Comparison of ENCODE assay signal across 10 cellular contexts in the genomic region with DNA sequence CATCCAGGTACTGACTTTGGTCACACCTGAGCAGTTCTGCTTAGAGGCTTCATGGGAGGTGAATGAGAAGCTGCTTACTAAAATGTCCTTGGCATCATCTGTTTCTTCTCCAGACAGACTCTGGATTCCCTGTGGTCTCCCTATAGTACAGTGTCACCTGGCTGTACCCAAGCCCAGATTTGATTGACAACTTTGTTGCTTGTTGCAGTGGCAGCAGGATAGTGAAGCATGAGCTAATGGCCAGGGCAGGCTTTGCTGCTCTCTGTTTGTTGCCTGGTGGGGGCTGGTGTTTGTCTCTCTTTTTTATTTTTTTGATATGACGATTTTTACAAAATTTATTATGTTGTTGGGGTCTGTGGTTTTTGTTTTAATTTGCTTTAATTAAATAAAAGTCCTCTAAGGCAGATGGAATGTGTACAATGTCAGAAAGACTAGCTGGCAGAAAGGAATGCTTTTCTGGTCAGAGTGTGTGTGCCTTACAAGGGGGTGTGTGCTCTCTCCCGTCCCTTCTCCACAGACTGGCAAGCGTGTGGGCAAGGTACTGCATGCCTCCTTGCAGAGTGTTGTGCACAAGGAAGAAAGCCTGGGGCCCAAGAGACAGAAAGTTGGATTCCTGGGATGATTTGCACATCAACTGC. TPM values are rescaled to one million over a fixed set of nuclear protein-coding genes. Genes with fewer than 3 reads are reported as not detected.
DNase-seq lines count a peak whose midpoint lies in the region; ATAC-seq and TF ChIP-seq lines count a peak whose summit lies in the region.
"Had no signal": no experiment of that assay in that cellular context is flagged by ENCODE, and none has a peak within 500 bp of the region (broad histone marks: within the 10 kb centered on the region; RNA-seq: fewer than 3 reads in every experiment).

No MANE protein-coding gene starts in this region.

- ATAC-seq in GM21390 (IDR thresholded peaks at IDR 0.05; ENCODE audit: unreplicated experiment): no peak
- no peak for ATAC-seq in omental fat pad (ENCODE audit: low FRiP score)

- peaks cover 14 to 41% (median 23%) of the 10 kb centered on the region in 10 experiments for H3K4me1 ChIP-seq in BLaER1 treated with 17β-estradiol and CSF1 and Interleukin-3, amounts not matched to agents 10 nM and 100 nM
- peaks cover 50% of the 10 kb centered on the region for H3K4me1 ChIP-seq in SJSA1 (replicated peaks)
- H3K4me1 ChIP-seq in trophoblast cell (ENCODE audit: control insufficient read depth in 1 of 2, insufficient read depth in 2 of 2, low read length in 2 of 2): peaks cover 14 to 20% of the 10 kb centered on the region in 2 experiments

- H4K20me1 ChIP-seq in BLaER1 treated with 17β-estradiol and CSF1 and Interleukin-3, amounts not matched to agents 10 nM and 100 nM: no peaks in the 10 kb centered on the region

- no peak for TF ChIP-seq CTCF in fibroblast of mammary gland (conservative IDR thresholded peaks at IDR 0.05; ENCODE audit: control insufficient read depth, insufficient read depth, low read depth, low read length)
- TF ChIP-seq CTCF in omental fat pad (IDR thresholded peaks at IDR 0.05): no peak
- TF ChIP-seq CTCF in GM10266 (IDR thresholded peaks at IDR 0.05; ENCODE audit: control insufficient read depth, insufficient read depth, low read depth, missing control alignments): no peak

- peaks cover 1% of the 10 kb centered on the region for H3K79me2 ChIP-seq in trophoblast cell (ENCODE audit: control insufficient read depth, insufficient read depth, low read length, poor library complexity)

- DNase-seq in SJSA1 (ENCODE audit: low read depth in 1 of 2, low spot score in 2 of 2): peak; percentile 90 to 91
- peak; percentile 69 for DNase-seq in fibroblast of mammary gland (ENCODE audit: low read depth)
- peak in 1 of 2 donors; percentile 38 for DNase-seq in trophoblast cell
- no peak for DNase-seq in omental fat pad (ENCODE audit: low spot score)
- no peak for DNase-seq in GM10266 (ENCODE audit: extremely low spot score)
- DNase-seq in stimulated activated CD8-positive, alpha-beta memory T cell treated with anti-CD3 and anti-CD28 coated beads, Interleukin-4, amount 100 ng/mL, for 48 hours: no peak
- DNase-seq: activated B cell treated with CpG ODN at 0.5 μM for 24 hours, NCI-H524 had no signal

- H3K14ac ChIP-seq in trophoblast cell (ENCODE audit: low read length): no peak overlapping the region

- H4K12ac ChIP-seq in trophoblast cell (ENCODE audit: low read depth, low read length): no peak overlapping the region

- H3K23ac ChIP-seq in trophoblast cell (ENCODE audit: low read length): no peak overlapping the region

- no peak overlapping the region for H2AFZ ChIP-seq in trophoblast cell (ENCODE audit: insufficient read depth, low read length, poor library complexity)

- no peaks in the 10 kb centered on the region for H3K79me1 ChIP-seq in trophoblast cell (ENCODE audit: low read length)

- no peak overlapping the region for H2BK5ac ChIP-seq in trophoblast cell (ENCODE audit: low read depth, low read length, poor library complexity)

- no peak overlapping the region for H2BK120ac ChIP-seq in trophoblast cell (ENCODE audit: insufficient read depth, low read length, poor library complexity)

- peak overlapping the region in 7 of 11 experiments; percentile 35 to 83 (median 73); a peak in 11 of 22 replicates for H3K27ac ChIP-seq in BLaER1 treated with 17β-estradiol and CSF1 and Interleukin-3, amounts not matched to agents 10 nM and 100 nM
- peak overlapping the region; percentile 99 for H3K27ac ChIP-seq in SJSA1
- H3K27ac ChIP-seq in trophoblast cell (ENCODE audit: low read depth, low read length): peak overlapping the region; percentile 36

- no CpG with 5 or more reads among the region's 3 CpGs for WGBS in trophoblast cell (ENCODE audit: extremely low coverage, insufficient coverage, insufficient read length)

- no peak overlapping the region for H2BK12ac ChIP-seq in trophoblast cell (ENCODE audit: low read length)

- no peak overlapping the region for H2AK5ac ChIP-seq in trophoblast cell (ENCODE audit: low read length)

- no peak overlapping the region for H3K18ac ChIP-seq in trophoblast cell (ENCODE audit: low read length)

- H3K9me3 ChIP-seq in BLaER1 treated with 17β-estradiol and CSF1 and Interleukin-3, amounts not matched to agents 10 nM and 100 nM (replicated peaks in 1 of 11): no peaks in the 10 kb centered on the region; a peak in 1 of 22 replicates
- H3K9me3 ChIP-seq in SJSA1 (replicated peaks): no peaks in the 10 kb centered on the region
- H3K9me3 ChIP-seq in trophoblast cell (ENCODE audit: insufficient read depth, low read depth, low read length): peaks cover 2% of the 10 kb centered on the region

- no peak overlapping the region for H4K91ac ChIP-seq in trophoblast cell (ENCODE audit: low read depth, low read length)

- H3K36me3 ChIP-seq in BLaER1 treated with 17β-estradiol and CSF1 and Interleukin-3, amounts not matched to agents 10 nM and 100 nM: peaks cover 47 to 95% (median 88%) of the 10 kb centered on the region in 11 experiments
- H3K36me3 ChIP-seq in SJSA1: peaks cover 20% of the 10 kb centered on the region
- peaks cover 9 to 23% of the 10 kb centered on the region in 2 experiments for H3K36me3 ChIP-seq in trophoblast cell (ENCODE audit: control insufficient read depth in 1 of 2, insufficient read depth in 2 of 2, low read length in 2 of 2)

- no peak overlapping the region for H3K4me3 ChIP-seq in BLaER1 treated with 17β-estradiol and CSF1 and Interleukin-3, amounts not matched to agents 10 nM and 100 nM
- H3K4me3 ChIP-seq in SJSA1 (no peak overlapping the region), fibroblast of mammary gland (ENCODE audit: control insufficient read depth, low read depth, low read length) (no peak overlapping the region), trophoblast cell (ENCODE audit: low read depth, low read length) (no peak overlapping the region)

- H4K8ac ChIP-seq in trophoblast cell (ENCODE audit: low read depth, low read length): no peak overlapping the region

- H3K4ac ChIP-seq in trophoblast cell (ENCODE audit: low read depth, low read length): no peak overlapping the region

- H3K27me3 ChIP-seq in BLaER1 treated with 17β-estradiol and CSF1 and Interleukin-3, amounts not matched to agents 10 nM and 100 nM: no peaks in the 10 kb centered on the region
- H3K27me3 ChIP-seq in SJSA1 (replicated peaks): no peaks in the 10 kb centered on the region
- no peaks in the 10 kb centered on the region for H3K27me3 ChIP-seq in trophoblast cell (ENCODE audit: insufficient read depth, low read length)

- H3K9ac ChIP-seq in BLaER1 treated with 17β-estradiol and CSF1 and Interleukin-3, amounts not matched to agents 10 nM and 100 nM: peak overlapping the region in 3 of 11 experiments; percentile 57 to 69 (median 67); a peak in 4 of 22 replicates
- H3K9ac ChIP-seq in trophoblast cell (ENCODE audit: low read length): no peak overlapping the region

- peak overlapping the region in 8 of 11 experiments; percentile 38 to 95 (median 64); a peak in 12 of 22 replicates for H3K4me2 ChIP-seq in BLaER1 treated with 17β-estradiol and CSF1 and Interleukin-3, amounts not matched to agents 10 nM and 100 nM
- no peak overlapping the region for H3K4me2 ChIP-seq in trophoblast cell (ENCODE audit: low read length)

RNA-seq across cellular contexts. Expression of a gene that starts 15.3 kb away (rescaled TPM):
- total RNA-seq in SJSA1 (2014; rRNA removed; shearing (Covaris generic)): 4.4 and 11.6 TPM in 2 replicates
- 0.14 and 0.29 TPM in 2 replicates for polyA plus RNA-seq in trophoblast cell (2013)
- total RNA-seq in omental fat pad: 100 to 1,000 TPM in 3 of 4 donors, 10 to 100 TPM in 1; 58.9 to 297 (median 125) TPM
- total RNA-seq: activated B cell treated with CpG ODN at 0.5 μM for 24 hours had no signal

RNA-seq across cellular contexts. Expression of a gene that starts 34.8 kb away (rescaled TPM):
- total RNA-seq in SJSA1 (2014; rRNA removed; shearing (Covaris generic)): 52.2 and 92.5 TPM in 2 replicates
- polyA plus RNA-seq in trophoblast cell (2013): 25.4 and 26.2 TPM in 2 replicates
- 10 to 100 TPM; 31.7 to 47.7 (median 39.0) TPM for total RNA-seq in omental fat pad

RNA-seq across cellular contexts. Expression of a gene that starts 34.9 kb away (rescaled TPM):
- total RNA-seq in SJSA1 (2014; rRNA removed; shearing (Covaris generic)): 48.8 and 55.3 TPM in 2 replicates
- 50.9 and 51.5 TPM in 2 replicates for polyA plus RNA-seq in trophoblast cell (2013)
- 10 to 100 TPM; 72.0 to 99.8 (median 80.1) TPM for total RNA-seq in omental fat pad

Comparison
In these comparisons a context has a peak if more than half of its experiments do, and no peak if none do; other contexts are left out.
1. H3K27ac ChIP-seq: peak in every context shown above with its lines; median percentile 99 in SJSA1; 73 in BLaER1 treated with 17β-estradiol and CSF1 and Interleukin-3, amounts not matched to agents 10 nM and 100 nM; 36 in trophoblast cell.
2. DNase-seq: peak in SJSA1 (2 of 2) and fibroblast of mammary gland (single experiment); none in omental fat pad (single experiment), GM10266 (single experiment) and stimulated activated CD8-positive, alpha-beta memory T cell treated with anti-CD3 and anti-CD28 coated beads, Interleukin-4, amount 100 ng/mL, for 48 hours (single experiment).